Comparison of ENCODE assay signal across 29 cellular contexts in genomic region chrX:146127617-146128016, GRCh38.
"Had no signal": no experiment of that assay in that cellular context is flagged by ENCODE, and none has a peak within 500 bp of the region (broad histone marks: within the 10 kb centered on the region; RNA-seq: fewer than 3 reads in every experiment).

No MANE protein-coding gene starts in this region.

- H3K36me3 ChIP-seq: Peyer's patch, SJSA1 had no signal

- H3K9me3 ChIP-seq: Peyer's patch, SJSA1 had no signal

- H3K4me1 ChIP-seq: Peyer's patch, SJSA1 had no signal

- H3K27me3 ChIP-seq: Peyer's patch, SJSA1 had no signal

- ATAC-seq: PC-3, SK-N-SH treated with all-trans-retinoic acid at 6 μM for 48 hours, T-cell had no signal

- H3K4me3 ChIP-seq: Peyer's patch, SJSA1, SK-N-MC had no signal

- H3K27ac Mint-ChIP-seq: T-cell had no signal

- DNase-seq: KG1, NCI-H1048, NCI-H1092 treated with DMSO at 0.1 percent for 48 hours, NCI-H1417 treated with DMSO at 0.1 percent for 48 hours, NCI-H1436 treated with DMSO at 0.1 percent for 48 hours, NCI-H1694 treated with DMSO at 0.1 percent for 48 hours, NCI-H187 treated with DMSO at 0.1 percent for 48 hours, NCI-H2029 treated with DMSO at 0.1 percent for 48 hours, NCI-H2081 treated with DMSO at 0.1 percent for 48 hours, NCI-H2107, NCI-H2171, NCI-H226, NCI-H446 treated with DMSO at 0.1 percent for 48 hours, NCI-H510A, NCI-H524, NCI-H526, NCI-H69, NCI-H748 treated with DMSO at 0.1 percent for 48 hours, NCI-H82, OCI-M1, PC-3, Peyer's patch, Right ventricle myocardium superior, RPMI8226, SHP77 treated with DMSO at 0.1 percent for 48 hours, T-cell had no signal

- H3K4me3 Mint-ChIP-seq: T-cell had no signal

- H3K27ac ChIP-seq: Peyer's patch, SJSA1, SK-N-MC had no signal

- H3K27me3 Mint-ChIP-seq: T-cell had no signal

- H3K4me1 Mint-ChIP-seq: T-cell had no signal

- H3K36me3 Mint-ChIP-seq: T-cell had no signal
